9 cellular contexts compared by ENCODE assay signal in genomic region chr15:73924258-73924921, GRCh38. TPM values are rescaled to one million over a fixed set of nuclear protein-coding genes. Genes with fewer than 3 reads are reported as not detected.
DNase-seq lines count a peak whose midpoint lies in the region; ATAC-seq and TF ChIP-seq lines count a peak whose summit lies in the region.
"Had no signal": no experiment of that assay in that cellular context is flagged by ENCODE, and none has a peak within 500 bp of the region (broad histone marks: within the 10 kb centered on the region; RNA-seq: fewer than 3 reads in every experiment).

No MANE protein-coding gene starts in this region.

- 42 to 53% methylated on average over 10 to 11 of the region's 11 CpGs for WGBS in lung, 2 donors
- WGBS in thymus = 73% methylated on average over 11 of the region's 11 CpGs

- H3K4me2 ChIP-seq in PC-3 (ENCODE audit: low read length) = peak overlapping the region; percentile 83

- H3K36me3 ChIP-seq in H7 (replicated peaks; ENCODE audit: control insufficient read depth, insufficient read depth, low read length) (no peaks in the 10 kb centered on the region), PC-3 (ENCODE audit: low read depth, low read length) (peaks cover 37% of the 10 kb centered on the region), lung (ENCODE audit: control insufficient read depth in 2 of 2, insufficient read depth in 2 of 2, low read length in 2 of 2) (no peaks in the 10 kb centered on the region), thymus (ENCODE audit: control insufficient read depth, insufficient read depth) (no peaks in the 10 kb centered on the region)

- no peak for TF ChIP-seq CTCF in PC-3 (conservative IDR thresholded peaks at IDR 0.05; ENCODE audit: low read depth, low read length)
- no peak for TF ChIP-seq CTCF in lung (IDR thresholded peaks at IDR 0.05; ENCODE audit: control extremely low read depth, extremely low read depth)

- intact Hi-C loops in PC-3 (cut with micrococcal nuclease) = no loop called here

- H3F3A ChIP-seq in PC-3 (ENCODE audit: low read length, unreplicated experiment) = no peaks in the 10 kb centered on the region

- no peak overlapping the region for H3K4me3 ChIP-seq in H7 (ENCODE audit: insufficient read depth, low read depth, low read length)
- H3K4me3 ChIP-seq in PC-3 (ENCODE audit: low read length) = peak overlapping the region; percentile 90
- no peak overlapping the region for H3K4me3 ChIP-seq in lung
- no peak overlapping the region for H3K4me3 ChIP-seq in thymus (ENCODE audit: low read length)
- H3K4me3 ChIP-seq: SK-N-MC had no signal

- H3K79me2 ChIP-seq in PC-3 (ENCODE audit: low read length) = peaks cover 99% of the 10 kb centered on the region

- peak overlapping the region; percentile 95 for H3K9ac ChIP-seq in PC-3 (ENCODE audit: low read length)

- H3K27me3 ChIP-seq in H7 (ENCODE audit: control insufficient read depth, insufficient read depth, low read length) = peaks cover 6% of the 10 kb centered on the region
- no peaks in the 10 kb centered on the region for H3K27me3 ChIP-seq in PC-3 (ENCODE audit: low read length)
- no peaks in the 10 kb centered on the region for H3K27me3 ChIP-seq in lung (ENCODE audit: control insufficient read depth, insufficient read depth)
- peaks cover 26% of the 10 kb centered on the region for H3K27me3 ChIP-seq in thymus (ENCODE audit: control insufficient read depth, insufficient read depth)

- H3K9me2 ChIP-seq in PC-3 (replicated peaks; ENCODE audit: low read length) = no peaks in the 10 kb centered on the region

- no peak overlapping the region for H2AFZ ChIP-seq in PC-3 (ENCODE audit: low read length)

- peak overlapping the region; percentile 83 for H3K27ac ChIP-seq in PC-3 (ENCODE audit: low read length)
- H3K27ac ChIP-seq in lung (ENCODE audit: low read depth in 1 of 2, low read length in 1 of 2) = peak overlapping the region; percentile 25 to 69
- H3K27ac ChIP-seq in thymus (ENCODE audit: low read depth) = peak overlapping the region; percentile 73
- H3K27ac ChIP-seq: SK-N-MC had no signal

- peaks cover 83% of the 10 kb centered on the region for H3K4me1 ChIP-seq in PC-3 (ENCODE audit: insufficient read depth, low read length)
- peaks cover 17 to 22% of the 10 kb centered on the region in 2 donors for H3K4me1 ChIP-seq in lung (ENCODE audit: control insufficient read depth in 2 of 2, insufficient read depth in 2 of 2, low read length in 2 of 2)
- peaks cover 20% of the 10 kb centered on the region for H3K4me1 ChIP-seq in thymus (ENCODE audit: control insufficient read depth, insufficient read depth, low read length)

- POLR2A ChIA-PET in PC-3 (lab: Charles Lee; ENCODE audit: unreplicated experiment) = no interaction called here

- CTCF ChIA-PET in PC-3 (lab: Charles Lee) = no interaction called here

- DNase-seq in H7 (peak; percentile 68), PC-3 (peak; percentile 81), brain pericyte (ENCODE audit: low read depth, low spot score) (peak; percentile 78), lung (ENCODE audit: low spot score) (no peak), iPS-NIHi7 (ENCODE audit: extremely low spot score) (no peak)

- peak; percentile 30 for ATAC-seq in PC-3
- ATAC-seq in lung (ENCODE audit: insufficient read depth, low FRiP score) = no peak
- ATAC-seq in HG02973 (IDR thresholded peaks at IDR 0.05; ENCODE audit: unreplicated experiment) = no peak
- ATAC-seq in HG03521 (IDR thresholded peaks at IDR 0.05; ENCODE audit: unreplicated experiment) = no peak

- no peaks in the 10 kb centered on the region for H4K20me1 ChIP-seq in PC-3 (ENCODE audit: low read length)

- BruUV-seq in PC-3 (replicated peaks; lab: Mats Ljungman, UMichigan) = no TSS peak

- H3K9me3 ChIP-seq in PC-3 (ENCODE audit: low read length) = no peaks in the 10 kb centered on the region
- no peaks in the 10 kb centered on the region for H3K9me3 ChIP-seq in lung (ENCODE audit: control insufficient read depth in 2 of 2, insufficient read depth in 1 of 2, low read length in 1 of 2)
- no peaks in the 10 kb centered on the region for H3K9me3 ChIP-seq in thymus (ENCODE audit: control insufficient read depth)

RNA-seq across cellular contexts. Expression of gene LOXL1, which starts 1.9 kb away (rescaled TPM):
- total RNA-seq in H7 (2014; rRNA removed; shearing (Covaris generic)) = 11.8 and 18.4 TPM in 2 replicates
- total RNA-seq in PC-3 (2014; rRNA removed) (224 and 249 TPM in 2 replicates), lung (10 to 100 TPM; 13.1 to 25.3 TPM)
- polyA plus RNA-seq in lung (10 to 100 TPM in 1 of 2 donors, 1 to 10 TPM in 1; 9.4 to 15.5 TPM), thymus (6.7 TPM)

RNA-seq across cellular contexts. Expression of gene TBC1D21, which starts 51.0 kb away (rescaled TPM):
- total RNA-seq in H7 (2014; rRNA removed; shearing (Covaris generic)) = not detected in 2 replicates
- total RNA-seq in PC-3 (2014; rRNA removed) (not detected in 2 replicates), lung (not detected)
- polyA plus RNA-seq in lung (not detected), thymus (0.05 TPM)

Comparison
In these comparisons a context has a peak if more than half of its experiments do, and no peak if none do; other contexts are left out.
1. DNase-seq: peak in H7 (single experiment), PC-3 (single experiment) and brain pericyte (single experiment); none in lung (single experiment) and iPS-NIHi7 (single experiment).
2. Peak in every context shown above with its lines, with median percentiles within 50 percentile points of each other: H3K27ac ChIP-seq.